8 cellular contexts compared by ENCODE assay signal in the genomic region with DNA sequence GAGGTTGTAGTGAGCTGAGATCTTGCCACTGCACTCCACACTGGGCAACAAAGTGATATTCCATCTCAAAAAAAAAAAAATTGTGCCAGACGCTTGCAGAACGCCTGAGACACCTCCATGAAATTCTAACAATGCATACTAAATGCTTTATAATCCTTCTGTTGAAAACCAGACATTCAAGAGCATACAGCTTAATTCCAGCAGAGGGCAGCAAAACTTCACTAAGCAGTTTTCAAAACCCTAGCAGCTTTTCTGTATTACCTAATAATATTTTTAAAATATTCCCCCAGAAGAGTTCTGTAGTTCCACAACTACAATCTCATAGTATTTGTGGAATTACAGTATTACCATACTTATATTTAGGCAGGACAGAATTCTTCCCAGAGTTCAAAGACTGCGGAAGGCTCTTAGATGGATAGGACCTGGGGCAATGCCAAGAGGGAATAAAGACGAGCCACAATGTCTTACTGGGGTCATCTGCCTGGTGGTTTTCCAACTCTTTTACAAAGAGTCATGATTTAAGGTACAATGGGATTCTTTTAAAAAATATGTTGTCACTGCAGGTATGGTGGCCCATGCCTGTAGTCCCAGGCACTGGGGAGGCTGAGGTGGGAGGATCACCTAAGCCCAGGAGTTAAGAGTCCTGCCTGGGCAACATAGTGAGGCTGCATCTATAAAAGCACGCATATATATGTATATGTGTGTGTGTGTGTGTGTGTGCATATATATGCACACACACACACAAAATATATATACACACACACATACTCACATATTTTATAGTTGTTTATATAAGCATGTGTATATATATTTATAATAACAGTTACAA. TPM values are rescaled to one million over a fixed set of nuclear protein-coding genes. Genes with fewer than 3 reads are reported as not detected.
DNase-seq lines count a peak whose midpoint lies in the region; ATAC-seq and TF ChIP-seq lines count a peak whose summit lies in the region.

No MANE protein-coding gene starts in this region.

- peak in 1 of 2 donors; percentile 53 for ATAC-seq in activated T-cell treated with anti-CD3 and anti-CD28 coated beads, Interleukin-2, amount 50 U/mL, for 4 hours
- ATAC-seq in stimulated activated naive CD8-positive, alpha-beta T cell treated with anti-CD3 and anti-CD28 coated beads, Interleukin-15, amount 100 ng/mL, for 72 hours, result peak; percentile 64
- ATAC-seq in GM21515 (IDR thresholded peaks at IDR 0.05; ENCODE audit: unreplicated experiment), result no peak

- no peaks in the 10 kb centered on the region for H3K9me3 Mint-ChIP-seq in activated T-cell treated with anti-CD3 and anti-CD28 coated beads, Interleukin-2, amount 50 U/mL, for 4 hours
- no peaks in the 10 kb centered on the region for H3K9me3 Mint-ChIP-seq in stimulated activated naive CD8-positive, alpha-beta T cell treated with anti-CD3 and anti-CD28 coated beads, Interleukin-15, amount 100 ng/mL, for 72 hours

- no peaks in the 10 kb centered on the region for H3K36me3 Mint-ChIP-seq in activated T-cell treated with anti-CD3 and anti-CD28 coated beads, Interleukin-2, amount 50 U/mL, for 4 hours (ENCODE audit: insufficient read depth)

- TF ChIP-seq CTCF in NB4 (IDR thresholded peaks at IDR 0.05; ENCODE audit: low read depth, low read length), result peak; percentile 69

- no peak overlapping the region for H3K27ac Mint-ChIP-seq in stimulated activated naive CD8-positive, alpha-beta T cell treated with anti-CD3 and anti-CD28 coated beads, Interleukin-15, amount 100 ng/mL, for 72 hours

- peak; percentile 41 for DNase-seq in activated T-cell treated with anti-CD3 and anti-CD28 coated beads, Interleukin-2, amount 50 U/mL, for 4 hours
- DNase-seq in activated T-cell treated with anti-CD3 and anti-CD28 coated beads, Interleukin-2, amount 50 U/mL, for 1 hour, result no peak
- DNase-seq in NB4 (ENCODE audit: low read depth), result peak; percentile 70
- DNase-seq in SKM-1 (lab: John Stamatoyannopoulos, UW; ENCODE audit: unreplicated experiment), result peak; percentile 47
- DNase-seq in cerebellum (ENCODE audit: low spot score), result peak; percentile 76
- peak; percentile 78 for DNase-seq in left kidney (ENCODE audit: low read depth, low spot score)
- DNase-seq in stimulated activated naive CD8-positive, alpha-beta T cell treated with anti-CD3 and anti-CD28 coated beads, Interleukin-15, amount 100 ng/mL, for 72 hours, result peak; percentile 43 to 44

- H3K4me3 Mint-ChIP-seq in activated T-cell treated with anti-CD3 and anti-CD28 coated beads, Interleukin-2, amount 50 U/mL, for 4 hours, result no peak overlapping the region
- H3K4me3 Mint-ChIP-seq in stimulated activated naive CD8-positive, alpha-beta T cell treated with anti-CD3 and anti-CD28 coated beads, Interleukin-15, amount 100 ng/mL, for 72 hours, result no peak overlapping the region

- TF ChIP-seq POLR2A in NB4 (IDR thresholded peaks at IDR 0.05; ENCODE audit: extremely low read depth, insufficient read length), result no peak

- no peaks in the 10 kb centered on the region for H3K27me3 Mint-ChIP-seq in activated T-cell treated with anti-CD3 and anti-CD28 coated beads, Interleukin-2, amount 50 U/mL, for 4 hours (ENCODE audit: low read depth)
- no peaks in the 10 kb centered on the region for H3K27me3 Mint-ChIP-seq in stimulated activated naive CD8-positive, alpha-beta T cell treated with anti-CD3 and anti-CD28 coated beads, Interleukin-15, amount 100 ng/mL, for 72 hours

- no peak overlapping the region for H3K4me3 ChIP-seq in NB4 (ENCODE audit: low read depth, low read length)

- H3K4me1 Mint-ChIP-seq in activated T-cell treated with anti-CD3 and anti-CD28 coated beads, Interleukin-2, amount 50 U/mL, for 4 hours (ENCODE audit: low read depth), result peaks cover 19% of the 10 kb centered on the region
- peaks cover 37% of the 10 kb centered on the region for H3K4me1 Mint-ChIP-seq in stimulated activated naive CD8-positive, alpha-beta T cell treated with anti-CD3 and anti-CD28 coated beads, Interleukin-15, amount 100 ng/mL, for 72 hours

RNA-seq across cellular contexts. Expression of a gene that starts 19.6 kb away (rescaled TPM):
- total RNA-seq in activated T-cell treated with anti-CD3 and anti-CD28 coated beads, Interleukin-2, amount 50 U/mL, for 4 hours, result 10 to 100 TPM; 44.8 to 51.1 (median 45.3) TPM
- 128 TPM for total RNA-seq in cerebellum
